In genomic region chr17:28948873-28949184, GRCh38 we compare ENCODE assay signal across 8 cellular contexts. TPM values are rescaled to one million over a fixed set of nuclear protein-coding genes. Genes with fewer than 3 reads are reported as not detected.
DNase-seq lines count a peak whose midpoint lies in the region; ATAC-seq, FAIRE-seq and TF ChIP-seq lines count a peak whose summit lies in the region.

No MANE protein-coding gene starts in this region.

- CTCF ChIA-PET in K562 (lab: Yijun Ruan, JAX; ENCODE audit: low intra/inter-chr PET ratio), result no interaction called here

- H3K27me3 ChIP-seq in left ventricle myocardium inferior (ENCODE audit: low read depth) (no peaks in the 10 kb centered on the region), K562 (ENCODE audit: control insufficient read depth in 2 of 2, insufficient read depth in 2 of 2, low read length in 2 of 2) (no peaks in the 10 kb centered on the region), uterus (no peaks in the 10 kb centered on the region)

- no peak for TF ChIP-seq RAD21 in K562 (CRISPR knock-in tag; conservative IDR thresholded peaks at IDR 0.05 in 1 of 2, IDR thresholded peaks at IDR 0.05 in 1 of 2)

- peak overlapping the region; percentile 80 to 95 for H3K9ac ChIP-seq in K562 (ENCODE audit: insufficient read depth in 1 of 2, low read depth in 2 of 2, low read length in 2 of 2)

- in situ Hi-C loops in K562 (cut with MboI), result no loop called here

- 3% methylated on average over 7 of the region's 15 CpGs for WGBS in K562 (ENCODE audit: insufficient coverage, low coverage, missing lambda C conversion rate)

- intact Hi-C loops in left ventricle myocardium inferior (cut with micrococcal nuclease), result no loop called here
- intact Hi-C loops in Right ventricle myocardium inferior (cut with DNase I), result loop anchor here (5.0 kb wide), 1 partner anchor 52 kb away; the partner anchor contains the start of gene FLOT2
- intact Hi-C loops in K562 (cut with micrococcal nuclease), result no loop called here
- intact Hi-C loops in uterus (cut with DNase I; ENCODE audit: low total_unique reads), result no loop called here

- peak overlapping the region; percentile 95 for H3K4me3 ChIP-seq in left ventricle myocardium inferior
- peak overlapping the region; percentile 61 for H3K4me3 ChIP-seq in K562
- peak overlapping the region; percentile 86 to 92 for H3K4me3 ChIP-seq in uterus

- H3K27ac ChIP-seq in left ventricle myocardium inferior (replicated peaks) (peak overlapping the region; percentile 100), K562 (ENCODE audit: extremely low read depth, low read depth, low read length) (peak overlapping the region; percentile 72), uterus (peak overlapping the region; percentile 92 to 93)

- TF ChIP-seq POLR2A in K562 (conservative IDR thresholded peaks at IDR 0.05) (no peak), uterus (IDR thresholded peaks at IDR 0.05) (no peak)

- H3K4me2 ChIP-seq in K562 (ENCODE audit: insufficient read depth, low read length), result peak overlapping the region; percentile 92

- no peak for FAIRE-seq in K562 (lab: Jason Lieb, UNC)

- BruUV-seq in K562 (replicated peaks; lab: Mats Ljungman, UMichigan), result TSS peak; percentile 28

- no peak for TF ChIP-seq EP300 in K562 (IDR thresholded peaks at IDR 0.05; ENCODE audit: low read length)

- H3K4me1 ChIP-seq in left ventricle myocardium inferior, result peaks cover 88% of the 10 kb centered on the region
- peaks cover 18 to 21% of the 10 kb centered on the region in 2 experiments for H3K4me1 ChIP-seq in K562 (replicated peaks in 1 of 2; ENCODE audit: control insufficient read depth in 2 of 2, insufficient read depth in 2 of 2, low read length in 2 of 2)
- H3K4me1 ChIP-seq in uterus, result peaks cover 0 to 3% of the 10 kb centered on the region in 2 donors

- POLR2A ChIA-PET in K562 (lab: Yijun Ruan, JAX), result interaction anchor here (1.0 to 2.5 kb wide), 6 partner anchors 10 to 287 kb away, joined by 3 to 24 read pairs (median 3); partner anchors contain the start of genes SDF2 and SUPT6H

- peak overlapping the region; percentile 63; the same call in 1 of the 2 replicates for H2AFZ ChIP-seq in K562 (ENCODE audit: low read depth, low read length)

- ATAC-seq in Right ventricle myocardium inferior (no peak), K562 (no peak)

- peaks cover 74% of the 10 kb centered on the region for H3K79me2 ChIP-seq in K562 (ENCODE audit: control insufficient read depth, insufficient read depth, low read length)

- H4K20me1 ChIP-seq in K562 (replicated peaks; ENCODE audit: control insufficient read depth, insufficient read depth, low read length), result peaks cover 6% of the 10 kb centered on the region

- H3K9me1 ChIP-seq in K562 (ENCODE audit: control insufficient read depth, insufficient read depth, low read length), result no peaks in the 10 kb centered on the region

- DNase-seq in left ventricle myocardium inferior (no peak), Right ventricle myocardium inferior (ENCODE audit: missing footprints) (no peak), K562 (ENCODE audit: extremely low read depth in 1 of 4, low spot score in 3 of 4) (no peak), lung microvascular endothelial cell (ENCODE audit: low read depth in 2 of 2) (peak; percentile 51 to 65), uterus (peak in 1 of 2 donors; percentile 26), NK-92 (lab: John Stamatoyannopoulos, UW; ENCODE audit: unreplicated experiment) (no peak), kidney tubule cell (ENCODE audit: low spot score) (no peak), NCI-H526 treated with DMSO at 0.1 percent for 48 hours (lab: John Stamatoyannopoulos, UW) (no peak)

- TF ChIP-seq CTCF in left ventricle myocardium inferior (IDR thresholded peaks at IDR 0.05; ENCODE audit: borderline replicate concordance), result no peak
- TF ChIP-seq CTCF in K562 (IDR thresholded peaks at IDR 0.05 in 2 of 3, conservative IDR thresholded peaks at IDR 0.05 in 1 of 3; ENCODE audit: insufficient read depth in 2 of 3, low read depth in 1 of 3, low read length in 3 of 3), result no peak
- no peak for TF ChIP-seq CTCF in uterus (IDR thresholded peaks at IDR 0.05)

- H3K9me3 ChIP-seq in left ventricle myocardium inferior (replicated peaks) (no peaks in the 10 kb centered on the region), K562 (replicated peaks; ENCODE audit: control insufficient read depth, insufficient read depth, low read depth, low read length) (no peaks in the 10 kb centered on the region), uterus (no peaks in the 10 kb centered on the region)

- H3K36me3 ChIP-seq in left ventricle myocardium inferior, result no peaks in the 10 kb centered on the region
- H3K36me3 ChIP-seq in K562 (ENCODE audit: control insufficient read depth, insufficient read depth, low read length), result peaks cover 43% of the 10 kb centered on the region
- no peaks in the 10 kb centered on the region for H3K36me3 ChIP-seq in uterus

RNA-seq across cellular contexts. Expression of gene PHF12, which starts 2.5 kb away (rescaled TPM):
- 17.2 TPM for total RNA-seq in left ventricle myocardium inferior
- total RNA-seq in Right ventricle myocardium inferior, result 18.3 TPM
- total RNA-seq in K562 (2011; cell fraction: chromatin; rRNA removed; ENCODE audit: low replicate concordance), result 126 and 135 TPM in 2 replicates
- total RNA-seq in K562 (2011; cell fraction: nucleolus; rRNA removed), result 70.4 and 78.8 TPM in 2 replicates
- 90.9 and 130 TPM in 2 replicates for total RNA-seq in K562 (2011; cell fraction: nucleoplasm; rRNA removed)
- 17.7 and 18.7 TPM in 2 replicates for total RNA-seq in K562 (2014; rRNA removed)
- 8.2 and 8.3 TPM in 2 replicates for total RNA-seq in K562 (2014; rRNA removed; fragmentation: Illumina TruSeq; extraction: Trizol)
- 10.4 and 12.0 TPM in 2 replicates for total RNA-seq in K562 (2015; rRNA removed; fragmentation: Illumina TruSeq; extraction: Trizol)
- total RNA-seq in K562 (2021), result 24.0 and 31.3 TPM in 2 replicates
- 13.5 and 27.0 TPM in 2 replicates for polyA plus RNA-seq in K562 (2011; rRNA removed)
- polyA plus RNA-seq in K562 (2011; cell fraction: cytosol; rRNA removed), result 17.1 and 19.2 TPM in 2 replicates
- polyA plus RNA-seq in K562 (2011; cell fraction: nucleus; rRNA removed), result 115 and 157 TPM in 2 replicates
- polyA plus RNA-seq in K562 (2012), result 27.6 and 28.9 TPM in 2 replicates
- polyA plus RNA-seq in K562 (2014; fragmentation: Illumina TruSeq; extraction: Trizol), result 19.9 and 21.4 TPM in 2 replicates
- polyA plus RNA-seq in K562 (2014; fragmentation: Nextera tagmentation; extraction: Ambion mirVana), result 1 to 10 TPM in 1 of 2 experiments, under 1 TPM in 1; 0.82 to 1.1 TPM
- polyA plus RNA-seq in K562 (2014; rRNA removed), result 21.5 and 21.8 TPM in 2 replicates
- 18.1 and 18.7 TPM in 2 replicates for polyA minus RNA-seq in K562 (2011; rRNA and poly(A)+ RNA removed)
- polyA minus RNA-seq in K562 (2011; cell fraction: cytosol; rRNA and poly(A)+ RNA removed), result 12.2 and 15.7 TPM in 2 replicates
- 23.6 and 27.0 TPM in 2 replicates for polyA minus RNA-seq in K562 (2011; cell fraction: nucleus; rRNA and poly(A)+ RNA removed)
- total RNA-seq in lung microvascular endothelial cell, result 4.1 and 6.5 TPM in 2 replicates
- 10 to 100 TPM; 22.1 to 78.4 (median 55.2) TPM for total RNA-seq in uterus

RNA-seq across cellular contexts. Expression of gene DHRS13, which starts 46.0 kb away (rescaled TPM):
- total RNA-seq in left ventricle myocardium inferior (3.1 TPM), Right ventricle myocardium inferior (3.0 TPM), K562 (2014; rRNA removed) (52.3 and 56.7 TPM in 2 replicates), K562 (2014; rRNA removed; fragmentation: Illumina TruSeq; extraction: Trizol) (21.5 and 25.2 TPM in 2 replicates), K562 (2015; rRNA removed; fragmentation: Illumina TruSeq; extraction: Trizol) (31.2 and 33.5 TPM in 2 replicates), K562 (2021) (39.5 and 42.4 TPM in 2 replicates), lung microvascular endothelial cell (6.3 and 14.5 TPM in 2 replicates), uterus (10 to 100 TPM in 3 of 4 donors, under 1 TPM in 1; 0.26 to 17.4 (median 13.6) TPM)
- 64.4 and 82.9 TPM in 2 replicates for total RNA-seq in K562 (2011; cell fraction: chromatin; rRNA removed; ENCODE audit: low replicate concordance)
- total RNA-seq in K562 (2011; cell fraction: nucleolus; rRNA removed), result 76.9 and 79.7 TPM in 2 replicates
- 79.7 and 82.1 TPM in 2 replicates for total RNA-seq in K562 (2011; cell fraction: nucleoplasm; rRNA removed)
- polyA plus RNA-seq in K562 (2011; rRNA removed) (26.9 and 36.3 TPM in 2 replicates), K562 (2014; fragmentation: Illumina TruSeq; extraction: Trizol) (30.2 and 32.3 TPM in 2 replicates), K562 (2014; fragmentation: Nextera tagmentation; extraction: Ambion mirVana) (under 1 TPM in 1 of 2 experiments, not detected in 1; 0.32 TPM), K562 (2014; rRNA removed) (44.9 and 53.3 TPM in 2 replicates)
- polyA plus RNA-seq in K562 (2011; cell fraction: cytosol; rRNA removed), result 40.5 and 70.4 TPM in 2 replicates
- 24.6 and 32.8 TPM in 2 replicates for polyA plus RNA-seq in K562 (2011; cell fraction: nucleus; rRNA removed)
- 19.4 and 24.0 TPM in 2 replicates for polyA plus RNA-seq in K562 (2012)
- polyA minus RNA-seq in K562 (2011; rRNA and poly(A)+ RNA removed), result 25.0 and 26.0 TPM in 2 replicates
- polyA minus RNA-seq in K562 (2011; cell fraction: cytosol; rRNA and poly(A)+ RNA removed), result 14.7 and 20.7 TPM in 2 replicates
- polyA minus RNA-seq in K562 (2011; cell fraction: nucleus; rRNA and poly(A)+ RNA removed), result 16.6 and 16.9 TPM in 2 replicates

RNA-seq across cellular contexts. Expression of gene FLOT2, which starts 51.3 kb away (rescaled TPM):
- total RNA-seq in left ventricle myocardium inferior (84.2 TPM), Right ventricle myocardium inferior (118 TPM), K562 (2014; rRNA removed) (41.7 and 47.7 TPM in 2 replicates), K562 (2014; rRNA removed; fragmentation: Illumina TruSeq; extraction: Trizol) (22.8 and 28.5 TPM in 2 replicates), K562 (2015; rRNA removed; fragmentation: Illumina TruSeq; extraction: Trizol) (38.1 and 40.6 TPM in 2 replicates), K562 (2021) (138 and 143 TPM in 2 replicates), lung microvascular endothelial cell (73.2 and 93.7 TPM in 2 replicates), uterus (100 to 1,000 TPM in 1 of 4 donors, 10 to 100 TPM in 3; 31.3 to 117 (median 37.4) TPM)
- total RNA-seq in K562 (2011; cell fraction: chromatin; rRNA removed; ENCODE audit: low replicate concordance), result 71.3 and 104 TPM in 2 replicates
- total RNA-seq in K562 (2011; cell fraction: nucleolus; rRNA removed), result 66.8 and 70.7 TPM in 2 replicates
- 69.2 and 74.4 TPM in 2 replicates for total RNA-seq in K562 (2011; cell fraction: nucleoplasm; rRNA removed)
- polyA plus RNA-seq in K562 (2011; rRNA removed) (90.8 and 99.7 TPM in 2 replicates), K562 (2014; fragmentation: Illumina TruSeq; extraction: Trizol) (87.8 and 95.5 TPM in 2 replicates), K562 (2014; fragmentation: Nextera tagmentation; extraction: Ambion mirVana) (10 to 100 TPM; 17.5 to 30.1 TPM), K562 (2014; rRNA removed) (72.2 and 72.7 TPM in 2 replicates)
- polyA plus RNA-seq in K562 (2011; cell fraction: cytosol; rRNA removed), result 118 and 151 TPM in 2 replicates
- polyA plus RNA-seq in K562 (2011; cell fraction: nucleus; rRNA removed), result 86.5 and 110 TPM in 2 replicates
- polyA plus RNA-seq in K562 (2012), result 106 and 168 TPM in 2 replicates
- 114 and 143 TPM in 2 replicates for polyA minus RNA-seq in K562 (2011; rRNA and poly(A)+ RNA removed)
- 86.6 and 88.6 TPM in 2 replicates for polyA minus RNA-seq in K562 (2011; cell fraction: cytosol; rRNA and poly(A)+ RNA removed)
- polyA minus RNA-seq in K562 (2011; cell fraction: nucleus; rRNA and poly(A)+ RNA removed), result 16.2 and 18.3 TPM in 2 replicates

RNA-seq across cellular contexts. Expression of gene SEZ6, which starts 57.0 kb away (rescaled TPM):
- total RNA-seq in left ventricle myocardium inferior (not detected), Right ventricle myocardium inferior (not detected), K562 (2014; rRNA removed) (not detected in 2 replicates), K562 (2014; rRNA removed; fragmentation: Illumina TruSeq; extraction: Trizol) (not detected in 2 replicates), K562 (2015; rRNA removed; fragmentation: Illumina TruSeq; extraction: Trizol) (not detected in 2 replicates), K562 (2021) (not detected in 2 replicates), lung microvascular endothelial cell (under 0.01 TPM in 1 of 2 replicates, not detected in the other), uterus (under 1 TPM in 1 of 4 donors, not detected in 3; 0.07 TPM)
- not detected in 2 replicates for total RNA-seq in K562 (2011; cell fraction: chromatin; rRNA removed; ENCODE audit: low replicate concordance)
- total RNA-seq in K562 (2011; cell fraction: nucleolus; rRNA removed), result not detected in 2 replicates
- total RNA-seq in K562 (2011; cell fraction: nucleoplasm; rRNA removed), result not detected in 2 replicates
- polyA plus RNA-seq in K562 (2011; rRNA removed) (not detected in 2 replicates), K562 (2014; fragmentation: Illumina TruSeq; extraction: Trizol) (not detected in 2 replicates), K562 (2014; fragmentation: Nextera tagmentation; extraction: Ambion mirVana) (not detected), K562 (2014; rRNA removed) (not detected in 2 replicates)
- not detected in 2 replicates for polyA plus RNA-seq in K562 (2011; cell fraction: cytosol; rRNA removed)
- not detected in 2 replicates for polyA plus RNA-seq in K562 (2011; cell fraction: nucleus; rRNA removed)
- polyA plus RNA-seq in K562 (2012), result not detected in 2 replicates
- polyA minus RNA-seq in K562 (2011; rRNA and poly(A)+ RNA removed), result not detected in 2 replicates
- polyA minus RNA-seq in K562 (2011; cell fraction: cytosol; rRNA and poly(A)+ RNA removed), result not detected in 2 replicates
- polyA minus RNA-seq in K562 (2011; cell fraction: nucleus; rRNA and poly(A)+ RNA removed), result not detected in 2 replicates

Comparison
In these comparisons a context has a peak if more than half of its experiments do, and no peak if none do; other contexts are left out.
1. DNase-seq: peak in lung microvascular endothelial cell (2 of 2); none in left ventricle myocardium inferior (single experiment), Right ventricle myocardium inferior (single experiment), K562 (0 of 4), NK-92 (single experiment), kidney tubule cell (single experiment) and NCI-H526 treated with DMSO at 0.1 percent for 48 hours (single experiment).
2. Peak in every context shown above with its lines, with median percentiles within 50 percentile points of each other: H3K27ac ChIP-seq and H3K4me3 ChIP-seq.